ENCODE assay signal across 1 cellular context in genomic region chr10:30985552-30985951, GRCh38.
TF ChIP-seq lines count a peak whose summit lies in the region.

No MANE protein-coding gene starts in this region.

TF ChIP-seq in IMR-90, 13 proteins besides CTCF, POLR2A, EP300 and RAD21:
- TF ChIP-seq CHD1 (IDR thresholded peaks at IDR 0.05; ENCODE audit: low read depth, low read length) (no peak), NFE2L2 (IDR thresholded peaks at IDR 0.05; ENCODE audit: low read depth, low read length) (0 out of 2 replicates have a peak, but pooled peaks have one; percentile 6)
TF ChIP-seq in IMR-90: peak in this region for 1.
